In the genomic region with DNA sequence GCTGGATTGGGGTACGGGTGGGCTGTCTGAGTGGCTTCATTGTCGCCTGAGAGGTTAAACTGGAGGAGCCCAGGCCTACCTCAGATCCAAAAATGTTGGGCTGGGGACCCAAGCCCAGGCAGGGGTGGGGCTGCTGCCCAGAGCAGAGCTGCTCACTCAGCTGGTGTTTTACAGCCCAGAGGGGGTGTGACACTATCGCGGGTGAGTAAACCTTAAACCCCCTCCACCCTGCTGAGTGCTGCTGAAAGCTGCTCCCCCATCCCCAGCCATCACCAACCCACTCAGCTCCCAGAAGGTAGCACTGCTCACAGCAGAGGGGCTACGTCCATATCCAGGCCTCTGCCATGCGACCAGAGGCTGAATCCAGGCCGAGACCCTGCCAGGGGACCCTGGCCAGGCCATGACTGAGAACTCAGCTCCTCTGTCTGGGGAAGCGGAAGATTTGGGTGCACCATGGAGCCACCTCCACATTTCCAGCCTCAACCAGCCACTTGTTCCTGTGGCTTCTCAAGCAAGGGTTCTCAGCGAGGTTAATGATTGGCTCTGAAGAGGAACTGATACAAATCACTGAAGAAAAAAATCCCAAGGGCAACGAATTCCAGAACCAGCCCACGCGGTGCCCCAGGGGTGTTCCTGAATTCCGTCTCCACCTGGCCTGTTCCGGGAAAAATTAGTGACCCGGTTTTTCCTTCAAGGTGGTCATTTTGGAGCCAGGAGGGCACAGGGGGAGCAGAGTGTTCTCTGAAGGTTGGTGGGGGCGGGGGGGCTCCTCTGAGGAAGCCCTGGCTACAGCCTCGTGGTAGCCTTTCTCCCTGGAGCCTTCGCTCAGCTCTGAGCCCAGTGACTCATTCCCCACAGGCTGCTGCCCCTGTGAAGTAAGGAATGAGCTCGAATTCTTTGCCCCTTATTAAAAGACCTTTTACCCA, we compare ENCODE assay signal across 1 cellular context.
A peak's percentile ranks its signal among the peaks of the same experiment; 100 is the strongest.
TF ChIP-seq lines count a peak whose summit lies in the region.

No MANE protein-coding gene starts in this region.

TF ChIP-seq in HepG2, 621 proteins besides CTCF, POLR2A, EP300 and RAD21 (continued from another document and continues in another):
- TF ChIP-seq, protein P1, sequence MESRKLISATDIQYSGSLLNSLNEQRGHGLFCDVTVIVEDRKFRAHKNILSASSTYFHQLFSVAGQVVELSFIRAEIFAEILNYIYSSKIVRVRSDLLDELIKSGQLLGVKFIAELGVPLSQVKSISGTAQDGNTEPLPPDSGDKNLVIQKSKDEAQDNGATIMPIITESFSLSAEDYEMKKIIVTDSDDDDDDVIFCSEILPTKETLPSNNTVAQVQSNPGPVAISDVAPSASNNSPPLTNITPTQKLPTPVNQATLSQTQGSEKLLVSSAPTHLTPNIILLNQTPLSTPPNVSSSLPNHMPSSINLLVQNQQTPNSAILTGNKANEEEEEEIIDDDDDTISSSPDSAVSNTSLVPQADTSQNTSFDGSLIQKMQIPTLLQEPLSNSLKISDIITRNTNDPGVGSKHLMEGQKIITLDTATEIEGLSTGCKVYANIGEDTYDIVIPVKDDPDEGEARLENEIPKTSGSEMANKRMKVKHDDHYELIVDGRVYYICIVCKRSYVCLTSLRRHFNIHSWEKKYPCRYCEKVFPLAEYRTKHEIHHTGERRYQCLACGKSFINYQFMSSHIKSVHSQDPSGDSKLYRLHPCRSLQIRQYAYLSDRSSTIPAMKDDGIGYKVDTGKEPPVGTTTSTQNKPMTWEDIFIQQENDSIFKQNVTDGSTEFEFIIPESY (CRISPR knock-in tag; IDR thresholded peaks at IDR 0.05): no peak
- TF ChIP-seq CREM (IDR thresholded peaks at IDR 0.05): no peak
- no peak for TF ChIP-seq CREM (CRISPR knock-in tag; IDR thresholded peaks at IDR 0.05)
- 0 out of 2 replicates have a peak, but pooled peaks have one; percentile 2 for TF ChIP-seq CHD4 (IDR thresholded peaks at IDR 0.05; ENCODE audit: borderline replicate concordance, low read length)
- no peak for TF ChIP-seq MED8 (CRISPR knock-in tag; IDR thresholded peaks at IDR 0.05; ENCODE audit: insufficient replicate concordance)
- no peak for TF ChIP-seq ZNF354B (CRISPR knock-in tag; IDR thresholded peaks at IDR 0.05)
- TF ChIP-seq, protein P2, sequence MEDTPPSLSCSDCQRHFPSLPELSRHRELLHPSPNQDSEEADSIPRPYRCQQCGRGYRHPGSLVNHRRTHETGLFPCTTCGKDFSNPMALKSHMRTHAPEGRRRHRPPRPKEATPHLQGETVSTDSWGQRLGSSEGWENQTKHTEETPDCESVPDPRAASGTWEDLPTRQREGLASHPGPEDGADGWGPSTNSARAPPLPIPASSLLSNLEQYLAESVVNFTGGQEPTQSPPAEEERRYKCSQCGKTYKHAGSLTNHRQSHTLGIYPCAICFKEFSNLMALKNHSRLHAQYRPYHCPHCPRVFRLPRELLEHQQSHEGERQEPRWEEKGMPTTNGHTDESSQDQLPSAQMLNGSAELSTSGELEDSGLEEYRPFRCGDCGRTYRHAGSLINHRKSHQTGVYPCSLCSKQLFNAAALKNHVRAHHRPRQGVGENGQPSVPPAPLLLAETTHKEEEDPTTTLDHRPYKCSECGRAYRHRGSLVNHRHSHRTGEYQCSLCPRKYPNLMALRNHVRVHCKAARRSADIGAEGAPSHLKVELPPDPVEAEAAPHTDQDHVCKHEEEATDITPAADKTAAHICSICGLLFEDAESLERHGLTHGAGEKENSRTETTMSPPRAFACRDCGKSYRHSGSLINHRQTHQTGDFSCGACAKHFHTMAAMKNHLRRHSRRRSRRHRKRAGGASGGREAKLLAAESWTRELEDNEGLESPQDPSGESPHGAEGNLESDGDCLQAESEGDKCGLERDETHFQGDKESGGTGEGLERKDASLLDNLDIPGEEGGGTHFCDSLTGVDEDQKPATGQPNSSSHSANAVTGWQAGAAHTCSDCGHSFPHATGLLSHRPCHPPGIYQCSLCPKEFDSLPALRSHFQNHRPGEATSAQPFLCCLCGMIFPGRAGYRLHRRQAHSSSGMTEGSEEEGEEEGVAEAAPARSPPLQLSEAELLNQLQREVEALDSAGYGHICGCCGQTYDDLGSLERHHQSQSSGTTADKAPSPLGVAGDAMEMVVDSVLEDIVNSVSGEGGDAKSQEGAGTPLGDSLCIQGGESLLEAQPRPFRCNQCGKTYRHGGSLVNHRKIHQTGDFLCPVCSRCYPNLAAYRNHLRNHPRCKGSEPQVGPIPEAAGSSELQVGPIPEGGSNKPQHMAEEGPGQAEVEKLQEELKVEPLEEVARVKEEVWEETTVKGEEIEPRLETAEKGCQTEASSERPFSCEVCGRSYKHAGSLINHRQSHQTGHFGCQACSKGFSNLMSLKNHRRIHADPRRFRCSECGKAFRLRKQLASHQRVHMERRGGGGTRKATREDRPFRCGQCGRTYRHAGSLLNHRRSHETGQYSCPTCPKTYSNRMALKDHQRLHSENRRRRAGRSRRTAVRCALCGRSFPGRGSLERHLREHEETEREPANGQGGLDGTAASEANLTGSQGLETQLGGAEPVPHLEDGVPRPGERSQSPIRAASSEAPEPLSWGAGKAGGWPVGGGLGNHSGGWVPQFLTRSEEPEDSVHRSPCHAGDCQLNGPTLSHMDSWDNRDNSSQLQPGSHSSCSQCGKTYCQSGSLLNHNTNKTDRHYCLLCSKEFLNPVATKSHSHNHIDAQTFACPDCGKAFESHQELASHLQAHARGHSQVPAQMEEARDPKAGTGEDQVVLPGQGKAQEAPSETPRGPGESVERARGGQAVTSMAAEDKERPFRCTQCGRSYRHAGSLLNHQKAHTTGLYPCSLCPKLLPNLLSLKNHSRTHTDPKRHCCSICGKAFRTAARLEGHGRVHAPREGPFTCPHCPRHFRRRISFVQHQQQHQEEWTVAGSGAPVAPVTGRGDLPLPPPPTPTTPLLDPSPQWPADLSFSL (CRISPR knock-in tag; IDR thresholded peaks at IDR 0.05): no peak
- TF ChIP-seq ZNF782 (CRISPR knock-in tag; IDR thresholded peaks at IDR 0.05; ENCODE audit: borderline replicate concordance): 0 out of 2 replicates have a peak, but pooled peaks have one; percentile 17
- 0 out of 2 replicates have a peak, but pooled peaks have one; percentile 43 for TF ChIP-seq ZNF253 (CRISPR knock-in tag; IDR thresholded peaks at IDR 0.05; ENCODE audit: borderline replicate concordance)
- TF ChIP-seq, protein P3, sequence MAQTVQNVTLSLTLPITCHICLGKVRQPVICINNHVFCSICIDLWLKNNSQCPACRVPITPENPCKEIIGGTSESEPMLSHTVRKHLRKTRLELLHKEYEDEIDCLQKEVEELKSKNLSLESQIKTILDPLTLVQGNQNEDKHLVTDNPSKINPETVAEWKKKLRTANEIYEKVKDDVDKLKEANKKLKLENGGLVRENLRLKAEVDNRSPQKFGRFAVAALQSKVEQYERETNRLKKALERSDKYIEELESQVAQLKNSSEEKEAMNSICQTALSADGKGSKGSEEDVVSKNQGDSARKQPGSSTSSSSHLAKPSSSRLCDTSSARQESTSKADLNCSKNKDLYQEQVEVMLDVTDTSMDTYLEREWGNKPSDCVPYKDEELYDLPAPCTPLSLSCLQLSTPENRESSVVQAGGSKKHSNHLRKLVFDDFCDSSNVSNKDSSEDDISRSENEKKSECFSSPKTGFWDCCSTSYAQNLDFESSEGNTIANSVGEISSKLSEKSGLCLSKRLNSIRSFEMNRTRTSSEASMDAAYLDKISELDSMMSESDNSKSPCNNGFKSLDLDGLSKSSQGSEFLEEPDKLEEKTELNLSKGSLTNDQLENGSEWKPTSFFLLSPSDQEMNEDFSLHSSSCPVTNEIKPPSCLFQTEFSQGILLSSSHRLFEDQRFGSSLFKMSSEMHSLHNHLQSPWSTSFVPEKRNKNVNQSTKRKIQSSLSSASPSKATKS (CRISPR knock-in tag; IDR thresholded peaks at IDR 0.05): no peak
- TF ChIP-seq, protein P4, sequence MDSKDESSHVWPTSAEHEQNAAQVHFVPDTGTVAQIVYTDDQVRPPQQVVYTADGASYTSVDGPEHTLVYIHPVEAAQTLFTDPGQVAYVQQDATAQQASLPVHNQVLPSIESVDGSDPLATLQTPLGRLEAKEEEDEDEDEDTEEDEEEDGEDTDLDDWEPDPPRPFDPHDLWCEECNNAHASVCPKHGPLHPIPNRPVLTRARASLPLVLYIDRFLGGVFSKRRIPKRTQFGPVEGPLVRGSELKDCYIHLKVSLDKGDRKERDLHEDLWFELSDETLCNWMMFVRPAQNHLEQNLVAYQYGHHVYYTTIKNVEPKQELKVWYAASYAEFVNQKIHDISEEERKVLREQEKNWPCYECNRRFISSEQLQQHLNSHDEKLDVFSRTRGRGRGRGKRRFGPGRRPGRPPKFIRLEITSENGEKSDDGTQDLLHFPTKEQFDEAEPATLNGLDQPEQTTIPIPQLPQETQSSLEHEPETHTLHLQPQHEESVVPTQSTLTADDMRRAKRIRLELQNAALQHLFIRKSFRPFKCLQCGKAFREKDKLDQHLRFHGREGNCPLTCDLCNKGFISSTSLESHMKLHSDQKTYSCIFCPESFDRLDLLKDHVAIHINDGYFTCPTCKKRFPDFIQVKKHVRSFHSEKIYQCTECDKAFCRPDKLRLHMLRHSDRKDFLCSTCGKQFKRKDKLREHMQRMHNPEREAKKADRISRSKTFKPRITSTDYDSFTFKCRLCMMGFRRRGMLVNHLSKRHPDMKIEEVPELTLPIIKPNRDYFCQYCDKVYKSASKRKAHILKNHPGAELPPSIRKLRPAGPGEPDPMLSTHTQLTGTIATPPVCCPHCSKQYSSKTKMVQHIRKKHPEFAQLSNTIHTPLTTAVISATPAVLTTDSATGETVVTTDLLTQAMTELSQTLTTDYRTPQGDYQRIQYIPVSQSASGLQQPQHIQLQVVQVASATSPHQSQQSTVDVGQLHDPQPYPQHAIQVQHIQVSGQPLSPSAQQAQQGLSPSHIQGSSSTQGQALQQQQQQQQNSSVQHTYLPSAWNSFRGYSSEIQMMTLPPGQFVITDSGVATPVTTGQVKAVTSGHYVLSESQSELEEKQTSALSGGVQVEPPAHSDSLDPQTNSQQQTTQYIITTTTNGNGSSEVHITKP (CRISPR knock-in tag; IDR thresholded peaks at IDR 0.05; ENCODE audit: low read depth): no peak
- 0 out of 2 replicates have a peak, but pooled peaks have one; percentile 29 for TF ChIP-seq EED (CRISPR knock-in tag; IDR thresholded peaks at IDR 0.05)
- TF ChIP-seq ZFP62 (CRISPR knock-in tag; IDR thresholded peaks at IDR 0.05): no peak
- TF ChIP-seq, protein P5, sequence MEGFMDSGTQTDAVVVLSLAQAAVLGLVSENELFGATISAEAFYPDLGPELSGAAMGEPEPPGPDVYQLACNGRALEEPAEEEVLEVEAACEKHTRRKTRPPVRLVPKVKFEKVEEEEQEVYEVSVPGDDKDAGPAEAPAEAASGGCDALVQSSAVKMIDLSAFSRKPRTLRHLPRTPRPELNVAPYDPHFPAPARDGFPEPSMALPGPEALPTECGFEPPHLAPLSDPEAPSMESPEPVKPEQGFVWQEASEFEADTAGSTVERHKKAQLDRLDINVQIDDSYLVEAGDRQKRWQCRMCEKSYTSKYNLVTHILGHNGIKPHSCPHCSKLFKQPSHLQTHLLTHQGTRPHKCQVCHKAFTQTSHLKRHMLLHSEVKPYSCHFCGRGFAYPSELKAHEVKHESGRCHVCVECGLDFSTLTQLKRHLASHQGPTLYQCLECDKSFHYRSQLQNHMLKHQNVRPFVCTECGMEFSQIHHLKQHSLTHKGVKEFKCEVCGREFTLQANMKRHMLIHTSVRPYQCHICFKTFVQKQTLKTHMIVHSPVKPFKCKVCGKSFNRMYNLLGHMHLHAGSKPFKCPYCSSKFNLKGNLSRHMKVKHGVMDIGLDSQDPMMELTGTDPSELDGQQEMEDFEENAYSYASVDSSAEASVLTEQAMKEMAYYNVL (CRISPR knock-in tag; IDR thresholded peaks at IDR 0.05; ENCODE audit: borderline replicate concordance): no peak
- TF ChIP-seq ATF1 (CRISPR knock-in tag; IDR thresholded peaks at IDR 0.05): no peak
- TF ChIP-seq ZNF329 (CRISPR knock-in tag; IDR thresholded peaks at IDR 0.05; ENCODE audit: low read depth): no peak
- no peak for TF ChIP-seq ZNF333 (CRISPR knock-in tag; IDR thresholded peaks at IDR 0.05; ENCODE audit: borderline replicate concordance)
- TF ChIP-seq RBFOX2 (IDR thresholded peaks at IDR 0.05; ENCODE audit: low read depth, low read length): no peak
- TF ChIP-seq SP1 (IDR thresholded peaks at IDR 0.05): no peak
- TF ChIP-seq SP1 (CRISPR knock-in tag; IDR thresholded peaks at IDR 0.05): no peak; the same call in 1 of the 2 replicates
- no peak for TF ChIP-seq ZNF850 (CRISPR knock-in tag; conservative IDR thresholded peaks at IDR 0.05)
- TF ChIP-seq HNRNPK (IDR thresholded peaks at IDR 0.05; ENCODE audit: low read depth, low read length, poor library complexity, severe bottlenecking): no peak
- no peak for TF ChIP-seq MIER2 (CRISPR knock-in tag; IDR thresholded peaks at IDR 0.05)
- no peak for TF ChIP-seq POLR2AphosphoS2 (IDR thresholded peaks at IDR 0.05; ENCODE audit: low read depth, low read length)
- no peak for TF ChIP-seq ZNF44 (CRISPR knock-in tag; IDR thresholded peaks at IDR 0.05)
- TF ChIP-seq KLF6 (CRISPR knock-in tag; IDR thresholded peaks at IDR 0.05): no peak
- no peak for TF ChIP-seq ZNF24 (IDR thresholded peaks at IDR 0.05)
- TF ChIP-seq ZNF572 (CRISPR knock-in tag; IDR thresholded peaks at IDR 0.05): no peak
- no peak for TF ChIP-seq ZNF878 (CRISPR knock-in tag; IDR thresholded peaks at IDR 0.05)
- no peak for TF ChIP-seq MAZ (IDR thresholded peaks at IDR 0.05; ENCODE audit: borderline replicate concordance, low read depth, low read length)
- TF ChIP-seq MAZ (CRISPR knock-in tag; IDR thresholded peaks at IDR 0.05; ENCODE audit: low read depth): 0 out of 2 replicates have a peak, but pooled peaks have one; percentile 63
- TF ChIP-seq, protein P6, sequence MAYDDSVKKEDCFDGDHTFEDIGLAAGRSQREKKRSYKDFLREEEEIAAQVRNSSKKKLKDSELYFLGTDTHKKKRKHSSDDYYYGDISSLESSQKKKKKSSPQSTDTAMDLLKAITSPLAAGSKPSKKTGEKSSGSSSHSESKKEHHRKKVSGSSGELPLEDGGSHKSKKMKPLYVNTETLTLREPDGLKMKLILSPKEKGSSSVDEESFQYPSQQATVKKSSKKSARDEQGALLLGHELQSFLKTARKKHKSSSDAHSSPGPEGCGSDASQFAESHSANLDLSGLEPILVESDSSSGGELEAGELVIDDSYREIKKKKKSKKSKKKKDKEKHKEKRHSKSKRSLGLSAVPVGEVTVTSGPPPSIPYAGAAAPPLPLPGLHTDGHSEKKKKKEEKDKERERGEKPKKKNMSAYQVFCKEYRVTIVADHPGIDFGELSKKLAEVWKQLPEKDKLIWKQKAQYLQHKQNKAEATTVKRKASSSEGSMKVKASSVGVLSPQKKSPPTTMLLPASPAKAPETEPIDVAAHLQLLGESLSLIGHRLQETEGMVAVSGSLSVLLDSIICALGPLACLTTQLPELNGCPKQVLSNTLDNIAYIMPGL (CRISPR knock-in tag; IDR thresholded peaks at IDR 0.05; ENCODE audit: borderline replicate concordance in 1 of 2, low read depth in 1 of 2): no peak
- TF ChIP-seq ELF3 (CRISPR knock-in tag; IDR thresholded peaks at IDR 0.05): no peak
- no peak for TF ChIP-seq SP140L (CRISPR knock-in tag; IDR thresholded peaks at IDR 0.05; ENCODE audit: borderline replicate concordance)
